In the genomic region with DNA sequence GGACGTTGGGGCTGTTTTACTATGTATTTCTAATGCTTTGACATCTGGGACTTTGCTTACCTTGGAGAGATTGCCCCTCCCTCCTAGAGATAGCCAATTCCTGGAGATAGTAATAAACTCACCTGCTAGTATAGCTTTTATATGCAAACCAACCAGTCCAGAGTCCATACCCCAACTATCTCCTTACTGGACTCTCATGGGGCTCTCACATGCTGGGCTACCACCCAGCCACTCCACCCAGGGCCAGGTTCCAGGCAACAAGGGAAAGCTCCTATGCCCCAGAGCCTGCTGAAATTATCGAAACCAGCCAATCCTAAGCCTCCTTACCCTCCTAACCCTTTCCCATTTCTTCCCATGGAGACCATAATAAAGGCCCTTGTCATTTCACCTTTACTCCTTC, we compare ENCODE assay signal across 1 cellular context.
TF ChIP-seq lines count a peak whose summit lies in the region.

No MANE protein-coding gene starts in this region.

TF ChIP-seq in HCT116, 20 proteins besides CTCF, POLR2A, EP300 and RAD21:
- no peak for TF ChIP-seq ELF1 (IDR thresholded peaks at IDR 0.05; ENCODE audit: borderline replicate concordance, low read depth)
- no peak for TF ChIP-seq CEBPB (IDR thresholded peaks at IDR 0.05; ENCODE audit: low read depth)
- TF ChIP-seq REST (IDR thresholded peaks at IDR 0.05; ENCODE audit: low read depth) = no peak
- TF ChIP-seq JUND (IDR thresholded peaks at IDR 0.05) = no peak
- no peak for TF ChIP-seq EGR1 (IDR thresholded peaks at IDR 0.05; ENCODE audit: low read depth)
- no peak for TF ChIP-seq FOSL1 (IDR thresholded peaks at IDR 0.05; ENCODE audit: low read depth)
- no peak for TF ChIP-seq SP1 (IDR thresholded peaks at IDR 0.05; ENCODE audit: low read depth)
- no peak for TF ChIP-seq ZFX (IDR thresholded peaks at IDR 0.05)
- TF ChIP-seq ATF3 (IDR thresholded peaks at IDR 0.05) = no peak
- TF ChIP-seq ZBTB33 (IDR thresholded peaks at IDR 0.05; ENCODE audit: extremely low read depth, insufficient replicate concordance, low read length) = no peak
- TF ChIP-seq, protein P1, sequence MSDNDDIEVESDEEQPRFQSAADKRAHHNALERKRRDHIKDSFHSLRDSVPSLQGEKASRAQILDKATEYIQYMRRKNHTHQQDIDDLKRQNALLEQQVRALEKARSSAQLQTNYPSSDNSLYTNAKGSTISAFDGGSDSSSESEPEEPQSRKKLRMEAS (IDR thresholded peaks at IDR 0.05) = no peak
- no peak for TF ChIP-seq POLR2AphosphoS5 (IDR thresholded peaks at IDR 0.05; ENCODE audit: low read depth, low read length)
- no peak for TF ChIP-seq CBX3 (IDR thresholded peaks at IDR 0.05; ENCODE audit: low read depth)
- no peak for TF ChIP-seq ZNF274 (IDR thresholded peaks at IDR 0.05; ENCODE audit: low read depth, low read length)
- TF ChIP-seq SIN3A (IDR thresholded peaks at IDR 0.05; ENCODE audit: low read depth) = no peak
- no peak for TF ChIP-seq YY1 (IDR thresholded peaks at IDR 0.05; ENCODE audit: extremely low read depth, insufficient replicate concordance, low read depth, low read length)
- no peak for TF ChIP-seq EZH2phosphoT487 (IDR thresholded peaks at IDR 0.05; ENCODE audit: borderline replicate concordance)
- TF ChIP-seq SRF (IDR thresholded peaks at IDR 0.05; ENCODE audit: low read depth) = no peak
- TF ChIP-seq TCF7L2 (IDR thresholded peaks at IDR 0.05; ENCODE audit: borderline replicate concordance, extremely low read depth, insufficient read depth, insufficient read length) = no peak
